15 cellular contexts compared by ENCODE assay signal in the genomic region with DNA sequence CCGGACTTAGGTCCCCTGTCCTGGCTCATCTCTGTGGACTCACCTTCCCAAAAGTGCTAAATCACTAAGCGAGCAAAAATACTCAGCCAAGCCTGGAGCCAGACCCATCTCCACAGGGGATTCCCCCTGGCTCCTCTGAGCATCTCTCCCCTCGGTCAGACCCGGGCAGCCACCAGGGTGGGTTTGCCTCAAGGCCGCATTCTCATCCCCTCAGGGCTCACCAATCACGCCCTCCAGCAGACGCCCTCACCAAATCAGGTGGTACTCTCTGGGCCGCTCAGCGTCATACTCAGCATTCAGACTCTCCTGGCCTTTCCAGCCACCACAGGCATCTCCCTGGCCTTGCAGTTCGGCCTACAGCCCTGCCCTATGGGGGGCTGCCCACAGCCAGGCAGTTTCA. TPM values are rescaled to one million over a fixed set of nuclear protein-coding genes. Genes with fewer than 3 reads are reported as not detected.
DNase-seq lines count a peak whose midpoint lies in the region; ATAC-seq and TF ChIP-seq lines count a peak whose summit lies in the region.
"Had no signal": no experiment of that assay in that cellular context is flagged by ENCODE, and none has a peak within 500 bp of the region (broad histone marks: within the 10 kb centered on the region; RNA-seq: fewer than 3 reads in every experiment).

No MANE protein-coding gene starts in this region.

- peaks cover 38% of the 10 kb centered on the region for H3K4me1 Mint-ChIP-seq in stimulated activated naive CD8-positive, alpha-beta T cell treated with anti-CD3 and anti-CD28 coated beads, Interleukin-15, Interleukin-2, amounts not matched to agents 100 ng/mL and 50 ng/mL, for 24 hours (ENCODE audit: low read depth)
- H3K4me1 Mint-ChIP-seq in activated naive CD8-positive, alpha-beta T cell treated with anti-CD3 and anti-CD28 coated beads for 36 hours = peaks cover 26% of the 10 kb centered on the region
- H3K4me1 Mint-ChIP-seq: CD14-positive monocyte had no signal

- TF ChIP-seq CTCF in ovary (IDR thresholded peaks at IDR 0.05) = no peak

- H3K9me3 ChIP-seq in neuronal stem cell (replicated peaks in 1 of 2; ENCODE audit: control insufficient read depth in 2 of 2, insufficient read depth in 1 of 2, low read depth in 1 of 2, low read length in 2 of 2) (no peaks in the 10 kb centered on the region), ovary (no peaks in the 10 kb centered on the region)
- H3K9me3 ChIP-seq: A549, BE2C had no signal

- H3K9me3 Mint-ChIP-seq in stimulated activated naive CD8-positive, alpha-beta T cell treated with anti-CD3 and anti-CD28 coated beads, Interleukin-15, Interleukin-2, amounts not matched to agents 100 ng/mL and 50 ng/mL, for 24 hours = no peaks in the 10 kb centered on the region
- H3K9me3 Mint-ChIP-seq in activated naive CD8-positive, alpha-beta T cell treated with anti-CD3 and anti-CD28 coated beads for 36 hours = no peaks in the 10 kb centered on the region
- H3K9me3 Mint-ChIP-seq: CD8-positive, alpha-beta T cell had no signal

- H3K14ac ChIP-seq in neuronal stem cell (ENCODE audit: low read length) = peak overlapping the region; percentile 42

- intact Hi-C loops in ovary (cut with DNase I) = no loop called here

- H3K27me3 ChIP-seq in neuronal stem cell (ENCODE audit: control insufficient read depth in 3 of 3, insufficient read depth in 3 of 3, low read depth in 1 of 3, low read length in 3 of 3) (peaks cover 0 to 28% (median 0%) of the 10 kb centered on the region in 3 experiments), ovary (no peaks in the 10 kb centered on the region)
- H3K27me3 ChIP-seq: BE2C had no signal

- WGBS in neuronal stem cell (ENCODE audit: extremely low coverage in 2 of 2, insufficient read length in 2 of 2, insufficient replicate concordance in 1 of 2), 2 donors = no CpG with 5 or more reads among the region's 10 CpGs
- WGBS in ovary, 3 donors = 84 to 91% (median 90%) methylated on average over 10 of the region's 10 CpGs

- H2AFZ ChIP-seq in neuronal stem cell (ENCODE audit: low read length) = no peak overlapping the region

- no peaks in the 10 kb centered on the region for H3K36me3 ChIP-seq in neuronal stem cell (replicated peaks in 1 of 2; ENCODE audit: control insufficient read depth in 2 of 2, insufficient read depth in 2 of 2, low read length in 2 of 2)
- no peaks in the 10 kb centered on the region for H3K36me3 ChIP-seq in ovary
- H3K36me3 ChIP-seq: BE2C had no signal

- H3K4me3 ChIP-seq in neuronal stem cell (ENCODE audit: low read length in 2 of 2) = no peak overlapping the region
- no peak overlapping the region for H3K4me3 ChIP-seq in ovary
- H3K4me3 ChIP-seq: A549 had no signal

- no peaks in the 10 kb centered on the region for H3K79me1 ChIP-seq in neuronal stem cell (ENCODE audit: low read depth, low read length)

- no peak for TF ChIP-seq POLR2A in ovary (IDR thresholded peaks at IDR 0.05)

- H3K27me3 Mint-ChIP-seq in stimulated activated naive CD8-positive, alpha-beta T cell treated with anti-CD3 and anti-CD28 coated beads, Interleukin-15, Interleukin-2, amounts not matched to agents 100 ng/mL and 50 ng/mL, for 24 hours = peaks cover 4% of the 10 kb centered on the region
- H3K27me3 Mint-ChIP-seq in activated naive CD8-positive, alpha-beta T cell treated with anti-CD3 and anti-CD28 coated beads for 36 hours = no peaks in the 10 kb centered on the region

- H3K23ac ChIP-seq in neuronal stem cell (ENCODE audit: low read depth, low read length, poor library complexity) = peak overlapping the region; percentile 82

- peak overlapping the region; percentile 19 for H4K8ac ChIP-seq in neuronal stem cell (ENCODE audit: low read depth, low read length)

- H3K36me3 Mint-ChIP-seq in stimulated activated naive CD8-positive, alpha-beta T cell treated with anti-CD3 and anti-CD28 coated beads, Interleukin-15, Interleukin-2, amounts not matched to agents 100 ng/mL and 50 ng/mL, for 24 hours (ENCODE audit: low read depth) = no peaks in the 10 kb centered on the region
- H3K36me3 Mint-ChIP-seq in activated naive CD8-positive, alpha-beta T cell treated with anti-CD3 and anti-CD28 coated beads for 36 hours = no peaks in the 10 kb centered on the region
- H3K36me3 Mint-ChIP-seq: CD14-positive monocyte; CD8-positive, alpha-beta T cell had no signal

- no peak for DNase-seq in stimulated activated naive CD8-positive, alpha-beta T cell treated with anti-CD3 and anti-CD28 coated beads, Interleukin-15, Interleukin-2, amounts not matched to agents 100 U/mL and 50 U/mL, for 24 hours
- no peak for DNase-seq in activated naive CD8-positive, alpha-beta T cell treated with anti-CD3 and anti-CD28 coated beads for 36 hours
- DNase-seq in neuronal stem cell (ENCODE audit: low spot score) = no peak
- DNase-seq in ovary = no peak
- no peak for DNase-seq in left lobe of liver (ENCODE audit: low spot score)
- DNase-seq: BE2C; CD8-positive, alpha-beta T cell; COR-L47; DMS153; DMS79 treated with DMSO at 0.1 percent for 48 hours; EL had no signal

- no peaks in the 10 kb centered on the region for H3K4me1 ChIP-seq in neuronal stem cell (ENCODE audit: control insufficient read depth in 2 of 2, insufficient read depth in 1 of 2, low read depth in 1 of 2, low read length in 2 of 2)
- H3K4me1 ChIP-seq in ovary (ENCODE audit: insufficient read depth) = no peaks in the 10 kb centered on the region
- H3K4me1 ChIP-seq: A549 had no signal

- no peak for ATAC-seq in stimulated activated naive CD8-positive, alpha-beta T cell treated with anti-CD3 and anti-CD28 coated beads, Interleukin-15, Interleukin-2, amounts not matched to agents 100 U/mL and 50 U/mL, for 24 hours
- ATAC-seq in left lobe of liver = no peak
- ATAC-seq: A549; CD8-positive, alpha-beta T cell had no signal

- H2BK5ac ChIP-seq in neuronal stem cell (ENCODE audit: low read length) = no peak overlapping the region

- H3K4me2 ChIP-seq in neuronal stem cell (ENCODE audit: insufficient read depth, low read length, poor library complexity, severe bottlenecking) = no peak overlapping the region
- H3K4me2 ChIP-seq: A549 had no signal

- H2AK5ac ChIP-seq in neuronal stem cell (ENCODE audit: low read depth, low read length) = no peak overlapping the region

- H3K9ac ChIP-seq in neuronal stem cell (ENCODE audit: low read depth, low read length, poor library complexity) = no peak overlapping the region

- no peak overlapping the region for H4K91ac ChIP-seq in neuronal stem cell (ENCODE audit: low read depth, low read length, poor library complexity)

- H3K27ac ChIP-seq in neuronal stem cell (replicated peaks; ENCODE audit: low read length) (no peak overlapping the region), ovary (no peak overlapping the region)
- H3K27ac ChIP-seq: A549, HL-60 had no signal

- H2BK15ac ChIP-seq in neuronal stem cell (ENCODE audit: low read length) = no peak overlapping the region

- no peak overlapping the region for H2BK120ac ChIP-seq in neuronal stem cell (ENCODE audit: low read depth, low read length)

- TF ChIP-seq EP300 in ovary (IDR thresholded peaks at IDR 0.05) = no peak

- H2BK12ac ChIP-seq in neuronal stem cell (ENCODE audit: low read length) = no peak overlapping the region

- H3K27ac Mint-ChIP-seq in stimulated activated naive CD8-positive, alpha-beta T cell treated with anti-CD3 and anti-CD28 coated beads, Interleukin-15, Interleukin-2, amounts not matched to agents 100 ng/mL and 50 ng/mL, for 24 hours = peak overlapping the region; percentile 57
- H3K27ac Mint-ChIP-seq in activated naive CD8-positive, alpha-beta T cell treated with anti-CD3 and anti-CD28 coated beads for 36 hours = peak overlapping the region; percentile 81
- H3K27ac Mint-ChIP-seq: CD14-positive monocyte; CD8-positive, alpha-beta T cell had no signal

- H3K18ac ChIP-seq in neuronal stem cell (ENCODE audit: low read length) = peak overlapping the region; percentile 54

- H3K4ac ChIP-seq in neuronal stem cell (ENCODE audit: low read length) = no peak overlapping the region

- no peak overlapping the region for H3K4me3 Mint-ChIP-seq in stimulated activated naive CD8-positive, alpha-beta T cell treated with anti-CD3 and anti-CD28 coated beads, Interleukin-15, Interleukin-2, amounts not matched to agents 100 ng/mL and 50 ng/mL, for 24 hours
- H3K4me3 Mint-ChIP-seq in activated naive CD8-positive, alpha-beta T cell treated with anti-CD3 and anti-CD28 coated beads for 36 hours = no peak overlapping the region
- H3K4me3 Mint-ChIP-seq: CD14-positive monocyte; CD8-positive, alpha-beta T cell had no signal

RNA-seq across cellular contexts. Expression of a gene that starts 49.7 kb away (rescaled TPM):
- 10 to 100 TPM; 33.4 to 33.8 TPM for total RNA-seq in activated naive CD8-positive, alpha-beta T cell treated with anti-CD3 and anti-CD28 coated beads for 36 hours
- polyA plus RNA-seq in neuronal stem cell (2013, experiment 1 of 2) = 69.1 TPM
- 68.8 TPM for polyA plus RNA-seq in neuronal stem cell (2013, experiment 2 of 2)
- total RNA-seq in ovary (10 to 100 TPM; 26.9 to 62.2 (median 33.4) TPM), left lobe of liver (15.2 TPM)
- polyA plus RNA-seq in ovary = 100 to 1,000 TPM in 1 of 2 donors, 10 to 100 TPM in 1; 46.0 to 102 TPM
